8 cellular contexts compared by ENCODE assay signal in genomic region chr7:138979988-138980574, GRCh38. TPM values are rescaled to one million over a fixed set of nuclear protein-coding genes. Genes with fewer than 3 reads are reported as not detected.
A peak's percentile ranks its signal among the peaks of the same experiment; 100 is the strongest.
DNase-seq lines count a peak whose midpoint lies in the region; ATAC-seq and TF ChIP-seq lines count a peak whose summit lies in the region.

No MANE protein-coding gene starts in this region.

- peaks cover 28% of the 10 kb centered on the region for H3K4me1 Mint-ChIP-seq in endothelial cell (ENCODE audit: unreplicated experiment)

- H3K79me2 ChIP-seq in parathyroid adenoma: peaks cover 37% of the 10 kb centered on the region

- H3K27me3 ChIP-seq in parathyroid adenoma (ENCODE audit: control insufficient read depth, insufficient read depth, low read length): no peaks in the 10 kb centered on the region

- no peak overlapping the region for H3K9ac ChIP-seq in parathyroid adenoma

- peak overlapping the region; percentile 98 for H3K4me3 Mint-ChIP-seq in endothelial cell (ENCODE audit: unreplicated experiment)

- H3K9me3 Mint-ChIP-seq in endothelial cell (ENCODE audit: unreplicated experiment): no peaks in the 10 kb centered on the region

- H3K4me1 ChIP-seq in parathyroid adenoma: peaks cover 9% of the 10 kb centered on the region

- H3K36me3 Mint-ChIP-seq in endothelial cell (ENCODE audit: low read depth, unreplicated experiment): peaks cover 12% of the 10 kb centered on the region

- ATAC-seq in GM18909 (IDR thresholded peaks at IDR 0.05; ENCODE audit: poor library complexity, unreplicated experiment) (no peak), HG02571 (IDR thresholded peaks at IDR 0.05; ENCODE audit: unreplicated experiment) (no peak), HG03378 (IDR thresholded peaks at IDR 0.05; ENCODE audit: unreplicated experiment) (no peak)

- TF ChIP-seq CTCF in endothelial cell (IDR thresholded peaks at IDR 0.05; ENCODE audit: unreplicated experiment): no peak
- TF ChIP-seq CTCF in parathyroid adenoma (IDR thresholded peaks at IDR 0.05): no peak

- no peak overlapping the region for H3K27ac ChIP-seq in parathyroid adenoma

- H3K36me3 ChIP-seq in parathyroid adenoma (ENCODE audit: control insufficient read depth, insufficient read depth, low read length): no peaks in the 10 kb centered on the region

- H3K27me3 Mint-ChIP-seq in endothelial cell (ENCODE audit: unreplicated experiment): peaks cover 19% of the 10 kb centered on the region

- H3K9me3 ChIP-seq in parathyroid adenoma (ENCODE audit: control insufficient read depth, low read length): no peaks in the 10 kb centered on the region

- DNase-seq in EL: peak; percentile 21
- peak; percentile 54 for DNase-seq in NCI-H69 (lab: John Stamatoyannopoulos, UW)
- no peak for DNase-seq in endothelial cell (ENCODE audit: low spot score)
- no peak for DNase-seq in middle frontal gyrus (ENCODE audit: extremely low spot score, low spot score)

- peak overlapping the region; percentile 51 for H3K27ac Mint-ChIP-seq in endothelial cell (ENCODE audit: unreplicated experiment)

- peak overlapping the region; percentile 68 for H2AFZ ChIP-seq in parathyroid adenoma

- peak overlapping the region; percentile 90 for H3K4me2 ChIP-seq in parathyroid adenoma (ENCODE audit: low read length)

- peak overlapping the region; percentile 70 for H3K4me3 ChIP-seq in parathyroid adenoma (ENCODE audit: low read depth, low read length)

RNA-seq across cellular contexts. Expression of gene KIAA1549, which starts 1.1 kb away (rescaled TPM):
- total RNA-seq in endothelial cell (ENCODE audit: unreplicated experiment): 10.8 TPM

RNA-seq across cellular contexts. Expression of gene ZC3HAV1L, which starts 55.8 kb away (rescaled TPM):
- total RNA-seq in endothelial cell (ENCODE audit: unreplicated experiment): 12.4 TPM

Comparison
In these comparisons a context has a peak if more than half of its experiments do, and no peak if none do; other contexts are left out.
1. DNase-seq: peak in EL (single experiment) and NCI-H69 (single experiment); none in endothelial cell (single experiment) and middle frontal gyrus (single experiment).